In the genomic region with DNA sequence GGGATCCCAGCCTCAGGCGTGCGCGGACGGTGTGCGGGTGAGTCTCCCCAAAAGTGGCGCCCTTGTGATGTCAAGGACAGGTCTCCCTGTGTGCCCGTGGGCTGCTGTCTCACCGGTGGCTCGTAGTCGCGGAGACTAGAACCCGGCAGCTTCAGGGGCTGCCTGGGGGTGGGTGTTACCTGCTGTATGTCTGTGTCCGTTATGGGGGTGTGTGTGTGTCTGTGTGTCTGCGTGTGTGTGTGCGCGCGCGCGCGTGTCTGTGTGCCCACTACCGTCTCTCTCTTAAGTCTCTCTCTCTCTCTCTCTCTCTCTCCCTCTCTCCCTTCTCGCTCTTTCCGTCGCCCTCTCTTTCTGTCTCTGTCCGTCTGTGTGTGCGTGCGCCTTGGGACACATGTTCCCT, we compare ENCODE assay signal across 8 cellular contexts.
DNase-seq lines count a peak whose midpoint lies in the region; TF ChIP-seq lines count a peak whose summit lies in the region.
"Not testable (repeated sequence)": the region's sequence is repeated elsewhere in the genome, so short reads cannot be mapped to it uniquely, and the experiment has no call there.

No MANE protein-coding gene starts in this region.

- peak overlapping the region; percentile 57; the same call in 1 of the 2 replicates for H2AFZ ChIP-seq in KMS-11 (ENCODE audit: low read depth)
- H2AFZ ChIP-seq in parathyroid adenoma, result peak overlapping the region; percentile 52

- H3K36me3 Mint-ChIP-seq in endothelial cell (ENCODE audit: low read depth, unreplicated experiment), result not testable (repeated sequence)

- TF ChIP-seq EP300 in transverse colon (IDR thresholded peaks at IDR 0.05; ENCODE audit: low read depth), result not testable (repeated sequence)

- H3K4me1 Mint-ChIP-seq in endothelial cell (ENCODE audit: unreplicated experiment), result not testable (repeated sequence)

- TF ChIP-seq POLR2A in transverse colon (IDR thresholded peaks at IDR 0.05), result not testable (repeated sequence)

- H3K27ac Mint-ChIP-seq in endothelial cell (ENCODE audit: unreplicated experiment), result peak overlapping the region; percentile 83

- peak overlapping the region; percentile 97 for H3K4me3 Mint-ChIP-seq in endothelial cell (ENCODE audit: unreplicated experiment)

- H3K36me3 ChIP-seq in KMS-11 (ENCODE audit: insufficient read depth); SJSA1; kidney epithelial cell (ENCODE audit: control insufficient read depth, insufficient read depth, low read length); parathyroid adenoma (ENCODE audit: control insufficient read depth, insufficient read depth, low read length); transverse colon: not testable (repeated sequence)

- not testable (repeated sequence) for TF ChIP-seq CTCF in KMS-11 (conservative IDR thresholded peaks at IDR 0.05; ENCODE audit: low read depth, low read length); endothelial cell (IDR thresholded peaks at IDR 0.05; ENCODE audit: unreplicated experiment); kidney epithelial cell (IDR thresholded peaks at IDR 0.05; ENCODE audit: insufficient read depth, low read length, poor library complexity, severe bottlenecking); parathyroid adenoma (IDR thresholded peaks at IDR 0.05); transverse colon (IDR thresholded peaks at IDR 0.05)

- H3K9ac ChIP-seq in KMS-11, result peak overlapping the region; percentile 25; the same call in 1 of the 2 replicates
- H3K9ac ChIP-seq in parathyroid adenoma, result not testable (repeated sequence)

- not testable (repeated sequence) for H3K27ac ChIP-seq in KMS-11, SJSA1
- H3K27ac ChIP-seq in parathyroid adenoma, result peak overlapping the region; percentile 46
- peak overlapping the region; percentile 80 to 86 (median 85) for H3K27ac ChIP-seq in transverse colon

- not testable (repeated sequence) for H3K27me3 ChIP-seq in KMS-11 (ENCODE audit: insufficient read depth, low read depth); SJSA1 (replicated peaks); kidney epithelial cell (ENCODE audit: control insufficient read depth, insufficient read depth, low read length); parathyroid adenoma (ENCODE audit: control insufficient read depth, insufficient read depth, low read length); transverse colon

- in situ Hi-C loops in G401 (cut with HindIII; ENCODE audit: low sequenced_read_pairs); transverse colon (cut with MboI; ENCODE audit: low pct_ligation_motif_present in 1 of 4, low pct_unique_long_range_greater_than_20kb in 1 of 4, low sequenced_read_pairs in 3 of 4): not testable (repeated sequence)

- WGBS in transverse colon (ENCODE audit: low coverage in 1 of 2), 2 donors, result no CpG with 5 or more reads among the region's 27 CpGs

- H3K4me3 ChIP-seq in KMS-11 (IDR thresholded peaks at IDR 0.05; ENCODE audit: insufficient read depth, low read depth, low read length), result not testable (repeated sequence)
- H3K4me3 ChIP-seq in SJSA1 (peak overlapping the region; percentile 28), kidney epithelial cell (ENCODE audit: low read depth, low read length) (peak overlapping the region; percentile 73), parathyroid adenoma (ENCODE audit: low read depth, low read length) (peak overlapping the region; percentile 57), transverse colon (peak overlapping the region; percentile 53 to 87 (median 70))

- H4K20me1 ChIP-seq in KMS-11 (ENCODE audit: insufficient read depth), result not testable (repeated sequence)

- H3K79me2 ChIP-seq in KMS-11 (ENCODE audit: insufficient read depth, low read depth); parathyroid adenoma: not testable (repeated sequence)

- intact Hi-C loops in transverse colon (cut with DNase I; ENCODE audit: low total_unique reads), result not testable (repeated sequence)

- not testable (repeated sequence) for H3K9me3 ChIP-seq in SJSA1 (replicated peaks); parathyroid adenoma (ENCODE audit: control insufficient read depth, low read length); transverse colon

- not testable (repeated sequence) for H3K4me1 ChIP-seq in KMS-11 (ENCODE audit: low read depth, poor library complexity, severe bottlenecking); SJSA1 (replicated peaks); parathyroid adenoma; transverse colon

- H3K9me3 Mint-ChIP-seq in endothelial cell (ENCODE audit: unreplicated experiment), result not testable (repeated sequence)

- DNase-seq in G401 (ENCODE audit: low spot score) (peak; percentile 60), SJSA1 (ENCODE audit: low read depth in 1 of 2, low spot score in 2 of 2) (peak in 1 of 2 experiments; percentile 16), transverse colon (peak; percentile 35)
- peak; percentile 75 for DNase-seq in activated effector memory CD4-positive, alpha-beta T cell treated with anti-CD3 and anti-CD28 coated beads, Interleukin-2, amount 50 U/mL, for 16 hours
- DNase-seq in endothelial cell (ENCODE audit: low spot score); kidney epithelial cell (ENCODE audit: low read depth): not testable (repeated sequence)

- H3K27me3 Mint-ChIP-seq in endothelial cell (ENCODE audit: unreplicated experiment), result not testable (repeated sequence)

- H3K4me2 ChIP-seq in KMS-11, result not testable (repeated sequence)
- H3K4me2 ChIP-seq in parathyroid adenoma (ENCODE audit: low read length), result peak overlapping the region; percentile 59
